Comparison of ENCODE assay signal across 15 cellular contexts in the genomic region with DNA sequence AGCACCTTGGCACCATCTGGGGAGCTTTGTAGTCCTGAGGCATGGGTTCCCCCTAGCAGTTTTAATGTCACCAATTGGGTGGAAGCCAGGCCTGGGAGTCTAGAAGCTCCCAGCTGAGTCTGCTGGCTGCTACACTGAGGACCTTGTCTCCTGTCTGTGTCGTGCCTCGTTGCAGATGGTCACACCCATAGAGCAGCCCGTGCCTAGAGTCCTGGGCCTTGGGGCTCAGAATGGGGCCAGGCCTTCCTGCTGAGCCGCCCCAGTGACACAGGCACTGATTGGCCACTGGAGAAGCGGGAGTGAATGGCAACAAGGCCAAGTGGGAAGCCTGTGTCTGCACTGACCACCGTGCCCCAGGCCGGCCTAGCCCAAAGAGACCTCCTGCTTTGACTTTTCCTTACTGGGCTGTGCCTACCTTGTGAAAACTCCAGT.
DNase-seq lines count a peak whose midpoint lies in the region; ATAC-seq and TF ChIP-seq lines count a peak whose summit lies in the region.
"Had no signal": no experiment of that assay in that cellular context is flagged by ENCODE, and none has a peak within 500 bp of the region (broad histone marks: within the 10 kb centered on the region; RNA-seq: fewer than 3 reads in every experiment).

No MANE protein-coding gene starts in this region.

- H3K4me3 ChIP-seq in heart left ventricle (no peak overlapping the region), psoas muscle (no peak overlapping the region)
- H3K4me3 ChIP-seq: A549 had no signal

- CTCF ChIA-PET in HEK293T (lab: Yijun Ruan, JAX) = interaction anchor here (0.6 to 1.2 kb wide), 3 partner anchors 11 to 110 kb away, joined by 3 to 4 read pairs (median 3); no protein-coding TSS in a partner anchor

- POLR2A ChIA-PET in HEK293T (lab: Yijun Ruan, JAX) = interaction anchor here (0.6 kb wide), 1 partner anchor 10 kb away, joined by 3 read pairs; no protein-coding TSS in a partner anchor

- H3K27ac ChIP-seq in heart left ventricle (peak overlapping the region; percentile 40 to 92 (median 80)), psoas muscle (peak overlapping the region; percentile 70)
- H3K27ac ChIP-seq: A549 had no signal

- no peak for ATAC-seq in natural killer cell
- ATAC-seq in natural killer cell treated with Interleukin-12 subunit alpha and Interleukin-12 subunit beta and Interleukin-15 and Interleukin-18, amount 100 ng/mL, for 72 hours = no peak
- ATAC-seq in heart left ventricle = peak in 3 of 4 donors; percentile 25 to 47 (median 31)
- ATAC-seq in psoas muscle = peak in 3 of 4 donors; percentile 14 to 46 (median 37)
- no peak for ATAC-seq in GM19023 (IDR thresholded peaks at IDR 0.05; ENCODE audit: unreplicated experiment)
- ATAC-seq: A549; activated naive CD4-positive, alpha-beta T cell treated with anti-CD3 and anti-CD28 coated beads, Interleukin-2, amount 50 U/mL, for 72 hours had no signal

- no peak for TF ChIP-seq CTCF in natural killer cell (IDR thresholded peaks at IDR 0.05)
- no peak for TF ChIP-seq CTCF in heart left ventricle (IDR thresholded peaks at IDR 0.05)
- no peak for TF ChIP-seq CTCF in psoas muscle (IDR thresholded peaks at IDR 0.05)

- no peaks in the 10 kb centered on the region for H3K36me3 Mint-ChIP-seq in natural killer cell
- no peaks in the 10 kb centered on the region for H3K36me3 Mint-ChIP-seq in natural killer cell treated with Interleukin-12 subunit alpha and Interleukin-12 subunit beta and Interleukin-15 and Interleukin-18, amount 100 ng/mL, for 72 hours
- H3K36me3 Mint-ChIP-seq: activated naive CD4-positive, alpha-beta T cell treated with anti-CD3 and anti-CD28 coated beads, Interleukin-2, amount 50 U/mL, for 72 hours had no signal

- H3K4me3 Mint-ChIP-seq in natural killer cell = no peak overlapping the region
- H3K4me3 Mint-ChIP-seq in natural killer cell treated with Interleukin-12 subunit alpha and Interleukin-12 subunit beta and Interleukin-15 and Interleukin-18, amount 100 ng/mL, for 72 hours = no peak overlapping the region

- no peaks in the 10 kb centered on the region for H3K27me3 Mint-ChIP-seq in natural killer cell (ENCODE audit: low read depth in 2 of 2)
- H3K27me3 Mint-ChIP-seq in natural killer cell treated with Interleukin-12 subunit alpha and Interleukin-12 subunit beta and Interleukin-15 and Interleukin-18, amount 100 ng/mL, for 72 hours = no peaks in the 10 kb centered on the region

- DNase-seq in natural killer cell (peak; percentile 5), heart left ventricle (peak in 1 of 5 donors; percentile 63), psoas muscle (peak; percentile 46 to 83), T-helper 9 cell (no peak), HEK293T (ENCODE audit: extremely low spot score) (no peak), HPDE6-E6E7 (ENCODE audit: extremely low spot score) (no peak)
- DNase-seq in natural killer cell treated with Interleukin-12 subunit alpha and Interleukin-12 subunit beta and Interleukin-15 and Interleukin-18, amount 100 ng/mL, for 72 hours (ENCODE audit: low spot score) = no peak
- DNase-seq: activated CD4-positive, alpha-beta T cell treated with anti-CD3 and anti-CD28 coated beads for 48 hours; islet precursor cell; MM.1S; NCI-H345; small intestine had no signal

- no peaks in the 10 kb centered on the region for H3K9me3 Mint-ChIP-seq in natural killer cell
- H3K9me3 Mint-ChIP-seq in natural killer cell treated with Interleukin-12 subunit alpha and Interleukin-12 subunit beta and Interleukin-15 and Interleukin-18, amount 100 ng/mL, for 72 hours = no peaks in the 10 kb centered on the region
- H3K9me3 Mint-ChIP-seq: activated naive CD4-positive, alpha-beta T cell treated with anti-CD3 and anti-CD28 coated beads, Interleukin-2, amount 50 U/mL, for 72 hours had no signal

- WGBS in heart left ventricle, 4 donors = 62 to 77% (median 66%) methylated on average over 7 of the region's 7 CpGs
- 54 to 79% (median 56%) methylated on average over 7 of the region's 7 CpGs for whole genome bisulfite sequencing in psoas muscle, 3 donors

- H3K36me3 ChIP-seq in heart left ventricle = no peaks in the 10 kb centered on the region
- H3K36me3 ChIP-seq in psoas muscle (ENCODE audit: insufficient read depth in 1 of 2, low read depth in 1 of 2) = no peaks in the 10 kb centered on the region

- H3K4me1 ChIP-seq in heart left ventricle (peaks cover 17 to 75% (median 51%) of the 10 kb centered on the region in 12 donors), psoas muscle (peaks cover 62% of the 10 kb centered on the region)

- intact Hi-C loops in natural killer cell (cut with micrococcal nuclease) (no loop called here), heart left ventricle (cut with DNase I) (loop anchor here in 2 of 10 donors (5.0 to 10.0 kb wide), 3 partner anchors 70 to 107 kb away; no protein-coding TSS in a partner anchor), psoas muscle (cut with DNase I) (no loop called here)

- TF ChIP-seq POLR2A in heart left ventricle (IDR thresholded peaks at IDR 0.05) = no peak

- H3K27me3 ChIP-seq in heart left ventricle = no peaks in the 10 kb centered on the region
- H3K27me3 ChIP-seq in psoas muscle (ENCODE audit: insufficient read depth in 3 of 3, low read length in 2 of 3) = no peaks in the 10 kb centered on the region

- peaks cover 29 to 36% of the 10 kb centered on the region in 2 donors for H3K4me1 Mint-ChIP-seq in natural killer cell
- H3K4me1 Mint-ChIP-seq in natural killer cell treated with Interleukin-12 subunit alpha and Interleukin-12 subunit beta and Interleukin-15 and Interleukin-18, amount 100 ng/mL, for 72 hours (ENCODE audit: low read depth in 2 of 2) = peaks cover 20 to 26% of the 10 kb centered on the region in 2 donors

- no peaks in the 10 kb centered on the region for H3K9me3 ChIP-seq in heart left ventricle
- H3K9me3 ChIP-seq in psoas muscle = no peaks in the 10 kb centered on the region
- H3K9me3 ChIP-seq: A549 had no signal

- H3K27ac Mint-ChIP-seq in natural killer cell = no peak overlapping the region
- peak overlapping the region in 1 of 2 donors; percentile 83 for H3K27ac Mint-ChIP-seq in natural killer cell treated with Interleukin-12 subunit alpha and Interleukin-12 subunit beta and Interleukin-15 and Interleukin-18, amount 100 ng/mL, for 72 hours

TF ChIP-seq in HEK293T, 16 proteins besides CTCF, POLR2A, EP300 and RAD21:
- no peak for TF ChIP-seq ELF4 (IDR thresholded peaks at IDR 0.05)
- no peak for TF ChIP-seq TARDBP (IDR thresholded peaks at IDR 0.05)
- no peak for TF ChIP-seq NFRKB (IDR thresholded peaks at IDR 0.05)
- no peak for TF ChIP-seq ZNF384 (IDR thresholded peaks at IDR 0.05)
- TF ChIP-seq FOXM1 (IDR thresholded peaks at IDR 0.05; ENCODE audit: borderline replicate concordance) = no peak
- TF ChIP-seq ARNT (IDR thresholded peaks at IDR 0.05) = no peak
- no peak for TF ChIP-seq LEF1 (IDR thresholded peaks at IDR 0.05; ENCODE audit: borderline replicate concordance)
- TF ChIP-seq CTBP1 (IDR thresholded peaks at IDR 0.05; ENCODE audit: borderline replicate concordance) = no peak
- no peak for TF ChIP-seq FOXK2 (IDR thresholded peaks at IDR 0.05)
- TF ChIP-seq FOXA1 (IDR thresholded peaks at IDR 0.05) = no peak
- TF ChIP-seq BHLHE40 (IDR thresholded peaks at IDR 0.05; ENCODE audit: borderline replicate concordance) = no peak
- no peak for TF ChIP-seq HDGF (IDR thresholded peaks at IDR 0.05; ENCODE audit: borderline replicate concordance)
- no peak for TF ChIP-seq SUZ12 (IDR thresholded peaks at IDR 0.05)
- TF ChIP-seq, protein P1, sequence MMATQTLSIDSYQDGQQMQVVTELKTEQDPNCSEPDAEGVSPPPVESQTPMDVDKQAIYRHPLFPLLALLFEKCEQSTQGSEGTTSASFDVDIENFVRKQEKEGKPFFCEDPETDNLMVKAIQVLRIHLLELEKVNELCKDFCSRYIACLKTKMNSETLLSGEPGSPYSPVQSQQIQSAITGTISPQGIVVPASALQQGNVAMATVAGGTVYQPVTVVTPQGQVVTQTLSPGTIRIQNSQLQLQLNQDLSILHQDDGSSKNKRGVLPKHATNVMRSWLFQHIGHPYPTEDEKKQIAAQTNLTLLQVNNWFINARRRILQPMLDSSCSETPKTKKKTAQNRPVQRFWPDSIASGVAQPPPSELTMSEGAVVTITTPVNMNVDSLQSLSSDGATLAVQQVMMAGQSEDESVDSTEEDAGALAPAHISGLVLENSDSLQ (IDR thresholded peaks at IDR 0.05) = no peak
- no peak for TF ChIP-seq SP1 (IDR thresholded peaks at IDR 0.05)
- no peak for TF ChIP-seq L3MBTL2 (conservative IDR thresholded peaks at IDR 0.05)

Comparison
In these comparisons a context has a peak if more than half of its experiments do, and no peak if none do; other contexts are left out.
1. DNase-seq: peak in natural killer cell (single experiment) and psoas muscle (2 of 2); none in natural killer cell treated with Interleukin-12 subunit alpha and Interleukin-12 subunit beta and Interleukin-15 and Interleukin-18, amount 100 ng/mL, for 72 hours (single experiment), T-helper 9 cell (single experiment), HEK293T (single experiment) and HPDE6-E6E7 (single experiment).
2. ATAC-seq: peak in heart left ventricle (3 of 4) and psoas muscle (3 of 4); none in natural killer cell (0 of 3), natural killer cell treated with Interleukin-12 subunit alpha and Interleukin-12 subunit beta and Interleukin-15 and Interleukin-18, amount 100 ng/mL, for 72 hours (0 of 2) and GM19023 (single experiment).